Comparison of ENCODE assay signal across 17 cellular contexts in genomic region chr7:1110358-1110757, GRCh38.
"Had no signal": no experiment of that assay in that cellular context is flagged by ENCODE, and none has a peak within 500 bp of the region (broad histone marks: within the 10 kb centered on the region; RNA-seq: fewer than 3 reads in every experiment).

No MANE protein-coding gene starts in this region.

- H3K4me3 Mint-ChIP-seq: naive thymus-derived CD8-positive, alpha-beta T cell; neural crest cell; stimulated activated memory B cell treated with anti-CD40 and anti-IgM and Interleukin-4, amounts not matched to agents 10 μg/mL and 1 μg/mL and 100 μg/mL, for 72 hours; stimulated activated naive CD8-positive, alpha-beta T cell treated with anti-CD3 and anti-CD28 coated beads, Interleukin-15, Interleukin-2, amounts not matched to agents 100 ng/mL and 50 ng/mL, for 24 hours had no signal

- H3K27ac Mint-ChIP-seq: naive thymus-derived CD8-positive, alpha-beta T cell; progenitor cell of endocrine pancreas; stimulated activated memory B cell treated with anti-CD40 and anti-IgM and Interleukin-4, amounts not matched to agents 10 μg/mL and 1 μg/mL and 100 μg/mL, for 72 hours; stimulated activated naive CD8-positive, alpha-beta T cell treated with anti-CD3 and anti-CD28 coated beads, Interleukin-15, Interleukin-2, amounts not matched to agents 100 ng/mL and 50 ng/mL, for 24 hours had no signal

- H3K27me3 Mint-ChIP-seq: naive thymus-derived CD8-positive, alpha-beta T cell; progenitor cell of endocrine pancreas; stimulated activated naive CD8-positive, alpha-beta T cell treated with anti-CD3 and anti-CD28 coated beads, Interleukin-15, Interleukin-2, amounts not matched to agents 100 ng/mL and 50 ng/mL, for 24 hours had no signal

- H3K9me3 Mint-ChIP-seq: naive thymus-derived CD8-positive, alpha-beta T cell; neural crest cell; stimulated activated memory B cell treated with anti-CD40 and anti-IgM and Interleukin-4, amounts not matched to agents 10 μg/mL and 1 μg/mL and 100 μg/mL, for 72 hours; stimulated activated naive CD8-positive, alpha-beta T cell treated with anti-CD3 and anti-CD28 coated beads, Interleukin-15, Interleukin-2, amounts not matched to agents 100 ng/mL and 50 ng/mL, for 24 hours had no signal

- ATAC-seq: esophagus mucosa; left lung; mucosa of descending colon; naive thymus-derived CD8-positive, alpha-beta T cell; pancreas; right lobe of liver; stimulated activated memory B cell treated with anti-CD40 and anti-IgM and Interleukin-4, amounts not matched to agents 10 μg/mL and 1 μg/mL and 100 μg/mL, for 72 hours had no signal

- H3K4me1 Mint-ChIP-seq: neural crest cell had no signal

- DNase-seq: effector memory CD4-positive, alpha-beta T cell; hippocampal formation; naive thymus-derived CD8-positive, alpha-beta T cell; nucleus accumbens; stimulated activated CD4-positive, alpha-beta T cell treated with anti-CD3 and anti-CD28 coated beads, Interleukin-15, amount 100 ng/mL, for 24 hours; stimulated activated CD4-positive, alpha-beta T cell treated with anti-CD3 and anti-CD28 coated beads, Interleukin-1b, Interleukin-23, amount 100 ng/mL, for 48 hours; stimulated activated CD4-positive, alpha-beta T cell treated with anti-CD3 and anti-CD28 coated beads, Interleukin-4, amount 100 ng/mL, for 24 hours; tibial artery had no signal
